ENCODE assay signal across 30 cellular contexts in the genomic region with DNA sequence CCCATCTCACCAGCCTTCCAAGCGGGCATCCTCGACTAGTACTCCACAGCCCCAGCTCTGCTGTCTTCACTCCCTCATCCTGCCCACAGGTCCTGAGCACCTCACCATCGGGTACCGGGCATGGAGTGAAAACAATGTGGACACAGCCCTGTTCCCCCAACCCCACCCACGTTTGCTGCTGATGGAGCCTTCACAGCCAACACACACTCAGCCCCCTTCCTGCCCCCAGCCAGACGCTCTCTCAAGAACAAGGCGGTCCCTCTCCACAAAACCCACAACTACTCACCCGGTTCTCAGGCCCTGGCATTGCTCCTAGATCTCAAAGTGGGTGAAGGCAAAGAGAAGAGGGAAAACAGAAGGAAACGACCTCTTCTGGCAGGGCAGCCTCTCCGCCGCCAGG. TPM values are rescaled to one million over a fixed set of nuclear protein-coding genes. Genes with fewer than 3 reads are reported as not detected.
A peak's percentile ranks its signal among the peaks of the same experiment; 100 is the strongest.
DNase-seq lines count a peak whose midpoint lies in the region; ATAC-seq and TF ChIP-seq lines count a peak whose summit lies in the region.
"Had no signal": no experiment of that assay in that cellular context is flagged by ENCODE, and none has a peak within 500 bp of the region (broad histone marks: within the 10 kb centered on the region; RNA-seq: fewer than 3 reads in every experiment).

No MANE protein-coding gene starts in this region.

- no peaks in the 10 kb centered on the region for H3K9me3 Mint-ChIP-seq in CD14-positive monocyte
- H3K9me3 Mint-ChIP-seq in activated naive CD4-positive, alpha-beta T cell treated with anti-CD3 and anti-CD28 coated beads, Interleukin-2, amount 50 U/mL, for 72 hours: no peaks in the 10 kb centered on the region
- H3K9me3 Mint-ChIP-seq: activated T-cell treated with anti-CD3 and anti-CD28 coated beads, Interleukin-2, amount 50 U/mL, for 24 hours; CD4-positive, alpha-beta T cell; HFFc6; natural killer cell treated with Interleukin-12 subunit alpha and Interleukin-12 subunit beta and Interleukin-15 and Interleukin-18, amount 100 ng/mL, for 72 hours had no signal

- DNase-seq in cardiac septum (ENCODE audit: low spot score) (peak; percentile 71), right atrium auricular region (ENCODE audit: low spot score) (no peak), midbrain (lab: John Stamatoyannopoulos, UW) (peak; percentile 23), CD14-positive monocyte (ENCODE audit: low spot score) (no peak), esophagus muscularis mucosa (ENCODE audit: extremely low spot score) (no peak)
- no peak for DNase-seq in activated naive CD4-positive, alpha-beta T cell treated with anti-CD3 and anti-CD28 coated beads, Interleukin-2, amount 50 U/mL, for 72 hours (ENCODE audit: low spot score in 2 of 2)
- DNase-seq: activated T-cell treated with anti-CD3 and anti-CD28 coated beads, Interleukin-2, amount 50 U/mL, for 24 hours; body of pancreas; CD4-positive, alpha-beta T cell; GM23248; heart right ventricle; HFFc6; KBM-7; NCI-H1105 treated with DMSO at 0.1 percent for 48 hours; NCI-H1930; NCI-H345; NCI-H748 treated with DMSO at 0.1 percent for 48 hours; stimulated activated CD4-positive, alpha-beta T cell treated with anti-CD3 and anti-CD28 coated beads, Interleukin-1b, Interleukin-23, amount 100 ng/mL, for 48 hours; stimulated activated naive CD8-positive, alpha-beta T cell treated with anti-CD3 and anti-CD28 coated beads, Interleukin-15, Interleukin-2, amounts not matched to agents 100 U/mL and 50 U/mL, for 24 hours; testis had no signal

- TF ChIP-seq EP300 in esophagus muscularis mucosa (IDR thresholded peaks at IDR 0.05): no peak

- TF ChIP-seq CTCF in right atrium auricular region (IDR thresholded peaks at IDR 0.05): no peak
- no peak for TF ChIP-seq CTCF in CD14-positive monocyte (IDR thresholded peaks at IDR 0.05)
- no peak for TF ChIP-seq CTCF in esophagus muscularis mucosa (IDR thresholded peaks at IDR 0.05)

- no peak for ATAC-seq in activated naive CD4-positive, alpha-beta T cell treated with anti-CD3 and anti-CD28 coated beads, Interleukin-2, amount 50 U/mL, for 72 hours
- ATAC-seq in GM21737 (IDR thresholded peaks at IDR 0.05; ENCODE audit: unreplicated experiment): no peak
- ATAC-seq: body of pancreas; heart right ventricle; natural killer cell treated with Interleukin-12 subunit alpha and Interleukin-12 subunit beta and Interleukin-15 and Interleukin-18, amount 100 ng/mL, for 72 hours; stimulated activated naive CD8-positive, alpha-beta T cell treated with anti-CD3 and anti-CD28 coated beads, Interleukin-15, Interleukin-2, amounts not matched to agents 100 U/mL and 50 U/mL, for 24 hours had no signal

- H3K4me3 Mint-ChIP-seq in CD14-positive monocyte: peak overlapping the region in 1 of 2 donors; percentile 24
- H3K4me3 Mint-ChIP-seq: activated T-cell treated with anti-CD3 and anti-CD28 coated beads, Interleukin-2, amount 50 U/mL, for 24 hours; CD4-positive, alpha-beta T cell; HFFc6; natural killer cell treated with Interleukin-12 subunit alpha and Interleukin-12 subunit beta and Interleukin-15 and Interleukin-18, amount 100 ng/mL, for 72 hours had no signal

- no peaks in the 10 kb centered on the region for H3K9me3 ChIP-seq in right atrium auricular region
- H3K9me3 ChIP-seq in esophagus muscularis mucosa: no peaks in the 10 kb centered on the region
- H3K9me3 ChIP-seq: body of pancreas, heart right ventricle, SJSA1, testis had no signal

- H3K27me3 ChIP-seq in right atrium auricular region (no peaks in the 10 kb centered on the region), esophagus muscularis mucosa (peaks cover 0 to 4% (median 0%) of the 10 kb centered on the region in 4 donors)
- H3K27me3 ChIP-seq: body of pancreas, testis had no signal

- intact Hi-C loops in cardiac septum (cut with DNase I) (no loop called here), CD14-positive monocyte (cut with micrococcal nuclease) (no loop called here), esophagus muscularis mucosa (cut with DNase I) (no loop called here)

- no peaks in the 10 kb centered on the region for H3K4me1 ChIP-seq in right atrium auricular region
- H3K4me1 ChIP-seq in esophagus muscularis mucosa: peaks cover 0 to 7% (median 0%) of the 10 kb centered on the region in 4 donors
- H3K4me1 ChIP-seq: body of pancreas, heart right ventricle, SJSA1, testis had no signal

- no peak for TF ChIP-seq POLR2A in esophagus muscularis mucosa (IDR thresholded peaks at IDR 0.05; ENCODE audit: low read depth)

- H3K36me3 ChIP-seq in right atrium auricular region (no peaks in the 10 kb centered on the region), esophagus muscularis mucosa (no peaks in the 10 kb centered on the region)
- H3K36me3 ChIP-seq: heart right ventricle, SJSA1 had no signal

- no peak overlapping the region for H3K27ac ChIP-seq in right atrium auricular region
- H3K27ac ChIP-seq in angular gyrus (ENCODE audit: low read depth, low read length): peak overlapping the region; percentile 31
- no peak overlapping the region for H3K27ac ChIP-seq in esophagus muscularis mucosa (replicated peaks in 1 of 4)
- H3K27ac ChIP-seq: body of pancreas, GM23248, heart right ventricle, SJSA1, testis had no signal

- peaks cover 4% of the 10 kb centered on the region for H3K4me1 Mint-ChIP-seq in CD14-positive monocyte

- peak overlapping the region in 1 of 7 donors; percentile 7 for H3K27ac Mint-ChIP-seq in CD14-positive monocyte
- H3K27ac Mint-ChIP-seq in activated naive CD4-positive, alpha-beta T cell treated with anti-CD3 and anti-CD28 coated beads, Interleukin-2, amount 50 U/mL, for 72 hours: no peak overlapping the region
- H3K27ac Mint-ChIP-seq: activated T-cell treated with anti-CD3 and anti-CD28 coated beads, Interleukin-2, amount 50 U/mL, for 24 hours; CD4-positive, alpha-beta T cell; HFFc6; natural killer cell treated with Interleukin-12 subunit alpha and Interleukin-12 subunit beta and Interleukin-15 and Interleukin-18, amount 100 ng/mL, for 72 hours had no signal

- H3K4me3 ChIP-seq in right atrium auricular region (no peak overlapping the region), esophagus muscularis mucosa (no peak overlapping the region)
- H3K4me3 ChIP-seq: body of pancreas, GM23248, heart right ventricle, SJSA1, smooth muscle cell, testis had no signal

- WGBS in esophagus muscularis mucosa: 59% methylated on average over 11 of the region's 11 CpGs

- no peaks in the 10 kb centered on the region for H3K36me3 Mint-ChIP-seq in CD14-positive monocyte
- H3K36me3 Mint-ChIP-seq in activated naive CD4-positive, alpha-beta T cell treated with anti-CD3 and anti-CD28 coated beads, Interleukin-2, amount 50 U/mL, for 72 hours: no peaks in the 10 kb centered on the region
- H3K36me3 Mint-ChIP-seq: natural killer cell treated with Interleukin-12 subunit alpha and Interleukin-12 subunit beta and Interleukin-15 and Interleukin-18, amount 100 ng/mL, for 72 hours had no signal

- peaks cover 6% of the 10 kb centered on the region in 3 donors for H3K27me3 Mint-ChIP-seq in CD14-positive monocyte (ENCODE audit: low read depth in 3 of 3)
- H3K27me3 Mint-ChIP-seq: CD4-positive, alpha-beta T cell; natural killer cell treated with Interleukin-12 subunit alpha and Interleukin-12 subunit beta and Interleukin-15 and Interleukin-18, amount 100 ng/mL, for 72 hours had no signal

RNA-seq across cellular contexts. Expression of a gene that starts 56.1 kb away (rescaled TPM):
- 0.05 TPM for total RNA-seq in cardiac septum
- not detected for total RNA-seq in right atrium auricular region
- under 1 TPM; 0.05 to 0.16 TPM for polyA plus RNA-seq in CD14-positive monocyte
- under 1 TPM; 0.13 to 0.42 (median 0.31) TPM for total RNA-seq in esophagus muscularis mucosa
- total RNA-seq in activated naive CD4-positive, alpha-beta T cell treated with anti-CD3 and anti-CD28 coated beads, Interleukin-2, amount 50 U/mL, for 72 hours: 1 to 10 TPM in 1 of 2 donors, under 1 TPM in 1; 0.99 to 1.4 TPM
- total RNA-seq: A172, dermis microvascular lymphatic vessel endothelial cell, GM23248, lower leg skin, M059J, osteoblast, SJSA1, smooth muscle cell had no signal
- polyA plus RNA-seq: GM23248 had no signal

Comparison
In these comparisons a context has a peak if more than half of its experiments do, and no peak if none do; other contexts are left out.
1. DNase-seq: peak in cardiac septum (single experiment) and midbrain (single experiment); none in right atrium auricular region (single experiment), CD14-positive monocyte (single experiment), esophagus muscularis mucosa (single experiment) and activated naive CD4-positive, alpha-beta T cell treated with anti-CD3 and anti-CD28 coated beads, Interleukin-2, amount 50 U/mL, for 72 hours (0 of 2).